Comparison of ENCODE assay signal across 1 cellular context in the genomic region with DNA sequence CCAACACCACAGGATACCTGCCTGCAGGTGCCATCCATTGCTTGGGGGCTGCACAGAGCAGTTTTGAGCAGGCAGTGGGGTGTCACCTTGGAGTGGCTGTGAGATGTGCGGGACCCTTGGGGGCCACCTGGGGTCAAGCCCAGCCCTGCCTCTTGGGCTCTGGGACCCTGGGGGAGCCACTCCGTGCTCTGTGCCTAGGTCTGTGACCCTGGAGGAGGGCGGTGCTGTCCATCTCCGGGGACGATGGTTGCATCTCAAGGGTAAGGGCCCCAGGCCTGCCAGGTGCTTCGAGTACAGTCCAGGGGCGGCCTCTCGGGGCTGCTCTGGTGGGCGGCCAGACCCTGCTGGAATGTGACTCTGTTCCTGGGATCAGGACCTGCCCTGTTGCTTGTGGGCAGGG.
TF ChIP-seq lines count a peak whose summit lies in the region.

No MANE protein-coding gene starts in this region.

TF ChIP-seq in HepG2, 621 proteins besides CTCF, POLR2A, EP300 and RAD21:
- TF ChIP-seq SRSF4 (IDR thresholded peaks at IDR 0.05; ENCODE audit: low read depth, low read length, poor library complexity, severe bottlenecking) (no peak), ZNF556 (CRISPR knock-in tag; IDR thresholded peaks at IDR 0.05; ENCODE audit: borderline replicate concordance) (no peak), SAP130 (CRISPR knock-in tag; IDR thresholded peaks at IDR 0.05; ENCODE audit: low read depth) (no peak), EED (CRISPR knock-in tag; IDR thresholded peaks at IDR 0.05) (0 out of 2 replicates have a peak, but pooled peaks have one; percentile 18), ZNF768 (CRISPR knock-in tag; IDR thresholded peaks at IDR 0.05) (0 out of 2 replicates have a peak, but pooled peaks have one; percentile 5), ZNF558 (CRISPR knock-in tag; IDR thresholded peaks at IDR 0.05; ENCODE audit: borderline replicate concordance) (0 out of 2 replicates have a peak, but pooled peaks have one; percentile 13), TBX2 (CRISPR knock-in tag; IDR thresholded peaks at IDR 0.05; ENCODE audit: borderline replicate concordance) (0 out of 2 replicates have a peak, but pooled peaks have one; percentile 11), SP5 (CRISPR knock-in tag; IDR thresholded peaks at IDR 0.05; ENCODE audit: borderline replicate concordance, low read depth) (no peak), ZKSCAN1 (IDR thresholded peaks at IDR 0.05; ENCODE audit: low read length) (no peak), MTA1 (CRISPR knock-in tag; IDR thresholded peaks at IDR 0.05; ENCODE audit: borderline replicate concordance) (no peak), DR1 (CRISPR knock-in tag; IDR thresholded peaks at IDR 0.05) (peak; percentile 3; the same call in 1 of the 2 replicates)
- TF ChIP-seq, protein P1, sequence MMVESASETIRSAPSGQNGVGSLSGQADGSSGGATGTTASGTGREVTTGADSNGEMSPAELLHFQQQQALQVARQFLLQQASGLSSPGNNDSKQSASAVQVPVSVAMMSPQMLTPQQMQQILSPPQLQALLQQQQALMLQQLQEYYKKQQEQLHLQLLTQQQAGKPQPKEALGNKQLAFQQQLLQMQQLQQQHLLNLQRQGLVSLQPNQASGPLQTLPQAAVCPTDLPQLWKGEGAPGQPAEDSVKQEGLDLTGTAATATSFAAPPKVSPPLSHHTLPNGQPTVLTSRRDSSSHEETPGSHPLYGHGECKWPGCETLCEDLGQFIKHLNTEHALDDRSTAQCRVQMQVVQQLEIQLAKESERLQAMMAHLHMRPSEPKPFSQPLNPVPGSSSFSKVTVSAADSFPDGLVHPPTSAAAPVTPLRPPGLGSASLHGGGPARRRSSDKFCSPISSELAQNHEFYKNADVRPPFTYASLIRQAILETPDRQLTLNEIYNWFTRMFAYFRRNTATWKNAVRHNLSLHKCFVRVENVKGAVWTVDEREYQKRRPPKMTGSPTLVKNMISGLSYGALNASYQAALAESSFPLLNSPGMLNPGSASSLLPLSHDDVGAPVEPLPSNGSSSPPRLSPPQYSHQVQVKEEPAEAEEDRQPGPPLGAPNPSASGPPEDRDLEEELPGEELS (CRISPR knock-in tag; IDR thresholded peaks at IDR 0.05), result no peak
- TF ChIP-seq, protein P2, sequence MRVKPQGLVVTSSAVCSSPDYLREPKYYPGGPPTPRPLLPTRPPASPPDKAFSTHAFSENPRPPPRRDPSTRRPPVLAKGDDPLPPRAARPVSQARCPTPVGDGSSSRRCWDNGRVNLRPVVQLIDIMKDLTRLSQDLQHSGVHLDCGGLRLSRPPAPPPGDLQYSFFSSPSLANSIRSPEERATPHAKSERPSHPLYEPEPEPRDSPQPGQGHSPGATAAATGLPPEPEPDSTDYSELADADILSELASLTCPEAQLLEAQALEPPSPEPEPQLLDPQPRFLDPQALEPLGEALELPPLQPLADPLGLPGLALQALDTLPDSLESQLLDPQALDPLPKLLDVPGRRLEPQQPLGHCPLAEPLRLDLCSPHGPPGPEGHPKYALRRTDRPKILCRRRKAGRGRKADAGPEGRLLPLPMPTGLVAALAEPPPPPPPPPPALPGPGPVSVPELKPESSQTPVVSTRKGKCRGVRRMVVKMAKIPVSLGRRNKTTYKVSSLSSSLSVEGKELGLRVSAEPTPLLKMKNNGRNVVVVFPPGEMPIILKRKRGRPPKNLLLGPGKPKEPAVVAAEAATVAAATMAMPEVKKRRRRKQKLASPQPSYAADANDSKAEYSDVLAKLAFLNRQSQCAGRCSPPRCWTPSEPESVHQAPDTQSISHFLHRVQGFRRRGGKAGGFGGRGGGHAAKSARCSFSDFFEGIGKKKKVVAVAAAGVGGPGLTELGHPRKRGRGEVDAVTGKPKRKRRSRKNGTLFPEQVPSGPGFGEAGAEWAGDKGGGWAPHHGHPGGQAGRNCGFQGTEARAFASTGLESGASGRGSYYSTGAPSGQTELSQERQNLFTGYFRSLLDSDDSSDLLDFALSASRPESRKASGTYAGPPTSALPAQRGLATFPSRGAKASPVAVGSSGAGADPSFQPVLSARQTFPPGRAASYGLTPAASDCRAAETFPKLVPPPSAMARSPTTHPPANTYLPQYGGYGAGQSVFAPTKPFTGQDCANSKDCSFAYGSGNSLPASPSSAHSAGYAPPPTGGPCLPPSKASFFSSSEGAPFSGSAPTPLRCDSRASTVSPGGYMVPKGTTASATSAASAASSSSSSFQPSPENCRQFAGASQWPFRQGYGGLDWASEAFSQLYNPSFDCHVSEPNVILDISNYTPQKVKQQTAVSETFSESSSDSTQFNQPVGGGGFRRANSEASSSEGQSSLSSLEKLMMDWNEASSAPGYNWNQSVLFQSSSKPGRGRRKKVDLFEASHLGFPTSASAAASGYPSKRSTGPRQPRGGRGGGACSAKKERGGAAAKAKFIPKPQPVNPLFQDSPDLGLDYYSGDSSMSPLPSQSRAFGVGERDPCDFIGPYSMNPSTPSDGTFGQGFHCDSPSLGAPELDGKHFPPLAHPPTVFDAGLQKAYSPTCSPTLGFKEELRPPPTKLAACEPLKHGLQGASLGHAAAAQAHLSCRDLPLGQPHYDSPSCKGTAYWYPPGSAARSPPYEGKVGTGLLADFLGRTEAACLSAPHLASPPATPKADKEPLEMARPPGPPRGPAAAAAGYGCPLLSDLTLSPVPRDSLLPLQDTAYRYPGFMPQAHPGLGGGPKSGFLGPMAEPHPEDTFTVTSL (CRISPR knock-in tag; IDR thresholded peaks at IDR 0.05; ENCODE audit: borderline replicate concordance), result no peak
